In the genomic region with DNA sequence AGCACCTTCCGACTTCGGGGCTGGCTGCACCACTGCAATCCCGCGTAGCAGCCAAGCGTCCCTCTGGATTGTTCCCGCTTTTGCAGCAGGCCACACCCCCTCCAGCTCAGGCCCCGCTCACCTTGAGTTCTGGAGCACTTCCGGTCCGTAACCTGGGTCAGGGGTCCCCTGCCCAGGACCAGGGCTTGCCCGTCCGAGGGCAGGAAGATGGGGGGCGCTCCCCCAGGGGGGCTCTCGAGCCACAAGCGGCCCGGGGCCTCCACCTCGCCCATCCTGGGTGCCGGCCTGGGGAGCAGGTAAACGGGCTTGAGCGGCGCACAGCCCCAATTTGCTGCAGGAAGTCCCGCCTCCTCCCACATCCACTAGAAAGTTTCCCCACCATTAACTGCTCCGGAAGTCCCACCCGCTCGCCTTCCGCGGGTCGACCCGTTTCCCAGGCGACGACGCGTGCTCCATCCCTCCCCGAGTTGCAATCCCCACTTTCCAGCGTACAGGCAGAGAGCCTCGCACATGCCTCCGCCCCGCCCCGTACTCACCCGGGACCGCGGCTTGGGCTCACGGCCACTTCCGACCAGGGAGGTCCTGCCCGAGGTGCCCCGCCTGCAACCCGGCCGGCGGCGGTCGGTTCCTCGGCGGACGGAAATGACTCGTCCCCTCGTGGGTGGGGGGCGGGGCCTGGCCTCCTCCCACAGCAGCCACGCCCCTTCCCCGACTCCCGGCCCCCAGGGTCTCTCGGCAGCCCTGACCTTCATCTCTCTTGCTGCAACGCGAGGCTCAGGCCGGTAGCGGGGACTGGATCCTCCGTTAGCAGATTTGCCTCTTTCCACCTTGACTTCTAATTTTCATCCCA, we compare ENCODE assay signal across 8 cellular contexts. TPM values are rescaled to one million over a fixed set of nuclear protein-coding genes. Genes with fewer than 3 reads are reported as not detected.
DNase-seq lines count a peak whose midpoint lies in the region; ATAC-seq, FAIRE-seq and TF ChIP-seq lines count a peak whose summit lies in the region.

A gene (minus strand): TSS at position 644 of the 850 bp plus-strand sequence. CDS start 372 bp downstream, at position 272.

- no peaks in the 10 kb centered on the region for H3K27me3 ChIP-seq in HCT116 (ENCODE audit: insufficient read depth, low read length)
- H3K27me3 ChIP-seq in neutrophil, result no peaks in the 10 kb centered on the region

- CTCF ChIA-PET in HCT116 (lab: Charles Lee), result interaction anchor here (0.6 kb wide), 1 partner anchor 116 kb away, joined by 3 read pairs; no protein-coding TSS in a partner anchor

- H2AFZ ChIP-seq in HCT116 (ENCODE audit: low read depth, low read length, poor library complexity, severe bottlenecking), result no peak within 1 kb of the TSS

- H3K9ac ChIP-seq in HCT116 (ENCODE audit: low read length), result peak within 1 kb of the TSS; percentile 87

- H3K4me1 ChIP-seq in HCT116 (ENCODE audit: control insufficient read depth in 1 of 2, insufficient read depth in 2 of 2, low read length in 2 of 2) (peaks cover 30 to 61% of the 10 kb centered on the region in 2 experiments; a peak in 3 of 4 replicates), neutrophil (ENCODE audit: control insufficient read depth in 1 of 2, insufficient read depth in 1 of 2, low read depth in 1 of 2, low read length in 1 of 2) (peaks cover 50 to 53% of the 10 kb centered on the region in 2 experiments)

- BruUV-seq in HCT116 (replicated peaks; lab: Mats Ljungman, UMichigan), result no TSS peak

- no peaks in the 10 kb centered on the region for H3K9me3 ChIP-seq in HCT116 (ENCODE audit: control insufficient read depth in 1 of 2, insufficient read depth in 1 of 2, low read depth in 1 of 2, low read length in 2 of 2)
- no peaks in the 10 kb centered on the region for H3K9me3 ChIP-seq in neutrophil

- H3K27ac ChIP-seq in HCT116 (ENCODE audit: low read depth, low read length), result peak within 1 kb of the TSS; percentile 91
- peak within 1 kb of the TSS; percentile 91 for H3K27ac ChIP-seq in neutrophil
- peak within 1 kb of the TSS; percentile 98 for H3K27ac ChIP-seq in substantia nigra (ENCODE audit: low read depth, low read length, poor library complexity, severe bottlenecking)

- TF ChIP-seq RAD21 in HCT116 (IDR thresholded peaks at IDR 0.05; ENCODE audit: low read depth), result no peak

- FAIRE-seq in frontal cortex (lab: Jason Lieb, UNC), result no peak

- intact Hi-C loops in HCT116 (cut with micrococcal nuclease), result loop anchor here (5.0 kb wide), 1 partner anchor 100 kb away; a partner anchor contains a TSS

- no peaks in the 10 kb centered on the region for H3K9me2 ChIP-seq in HCT116 (ENCODE audit: insufficient read depth)

- POLR2A ChIA-PET in HCT116 (lab: Charles Lee), result interaction anchor here (1.0 to 1.4 kb wide), 3 partner anchors 9 to 19 kb away, joined by 3 to 5 read pairs (median 5); a partner anchor contains a TSS

- H3K4me3 ChIP-seq in HCT116 (replicated peaks in 1 of 2; ENCODE audit: low read depth in 1 of 2, low read length in 2 of 2), result peak within 1 kb of the TSS; percentile 57 to 83
- H3K4me3 ChIP-seq in neutrophil (ENCODE audit: low read depth in 1 of 2, low read length in 1 of 2), result peak within 1 kb of the TSS; percentile 87 to 93

- TF ChIP-seq POLR2A in HCT116 (IDR thresholded peaks at IDR 0.05; ENCODE audit: borderline replicate concordance, extremely low read depth, insufficient read depth, insufficient read length), result no peak

- H3K79me2 ChIP-seq in HCT116 (ENCODE audit: insufficient read depth, low read length), result peaks cover 45% of the 10 kb centered on the region

- TF ChIP-seq CTCF in HCT116 (IDR thresholded peaks at IDR 0.05 in 2 of 3, conservative IDR thresholded peaks at IDR 0.05 in 1 of 3; ENCODE audit: borderline replicate concordance in 1 of 3, insufficient read depth in 1 of 3, low read depth in 2 of 3, low read length in 2 of 3), result no peak
- TF ChIP-seq CTCF in neutrophil (IDR thresholded peaks at IDR 0.05), result peak; percentile 17

- DNase-seq in ELR (ENCODE audit: low read depth) (peak; percentile 94), HCT116 (ENCODE audit: low read depth, low spot score) (peak; percentile 82), NCI-H1048 (lab: John Stamatoyannopoulos, UW) (peak; percentile 86), SK-N-DZ (ENCODE audit: low spot score) (peak; percentile 90), frontal cortex (ENCODE audit: low spot score in 2 of 2) (peak; percentile 92), substantia nigra (lab: John Stamatoyannopoulos, UW) (peak; percentile 68 to 99 (median 94))
- DNase-seq in activated naive CD4-positive, alpha-beta T cell treated with Interleukin-2 at 50 U/mL for 16 hours, result peak; percentile 87

- H3K4me2 ChIP-seq in HCT116 (ENCODE audit: low read length), result peak within 1 kb of the TSS; percentile 95

- peaks cover 6 to 30% of the 10 kb centered on the region in 2 experiments; a peak in 3 of 4 replicates for H3K36me3 ChIP-seq in HCT116 (ENCODE audit: control insufficient read depth in 1 of 2, insufficient read depth in 2 of 2, low read length in 2 of 2)
- H3K36me3 ChIP-seq in neutrophil, result peaks cover 26% of the 10 kb centered on the region

- peak; percentile 54 for ATAC-seq in HCT116

- peaks cover 5% of the 10 kb centered on the region; the same call in 1 of the 2 replicates for H4K20me1 ChIP-seq in HCT116 (ENCODE audit: insufficient read depth)

- RAD21 ChIA-PET in HCT116 (lab: Charles Lee; ENCODE audit: low non-redundant PET in 1 of 2, low total read pairs in 2 of 2, uncharacterized antibody in 2 of 2, unreplicated experiment in 2 of 2), result no interaction called here

TF ChIP-seq in HCT116, 20 proteins besides CTCF, POLR2A, EP300 and RAD21:
- TF ChIP-seq, protein P1, sequence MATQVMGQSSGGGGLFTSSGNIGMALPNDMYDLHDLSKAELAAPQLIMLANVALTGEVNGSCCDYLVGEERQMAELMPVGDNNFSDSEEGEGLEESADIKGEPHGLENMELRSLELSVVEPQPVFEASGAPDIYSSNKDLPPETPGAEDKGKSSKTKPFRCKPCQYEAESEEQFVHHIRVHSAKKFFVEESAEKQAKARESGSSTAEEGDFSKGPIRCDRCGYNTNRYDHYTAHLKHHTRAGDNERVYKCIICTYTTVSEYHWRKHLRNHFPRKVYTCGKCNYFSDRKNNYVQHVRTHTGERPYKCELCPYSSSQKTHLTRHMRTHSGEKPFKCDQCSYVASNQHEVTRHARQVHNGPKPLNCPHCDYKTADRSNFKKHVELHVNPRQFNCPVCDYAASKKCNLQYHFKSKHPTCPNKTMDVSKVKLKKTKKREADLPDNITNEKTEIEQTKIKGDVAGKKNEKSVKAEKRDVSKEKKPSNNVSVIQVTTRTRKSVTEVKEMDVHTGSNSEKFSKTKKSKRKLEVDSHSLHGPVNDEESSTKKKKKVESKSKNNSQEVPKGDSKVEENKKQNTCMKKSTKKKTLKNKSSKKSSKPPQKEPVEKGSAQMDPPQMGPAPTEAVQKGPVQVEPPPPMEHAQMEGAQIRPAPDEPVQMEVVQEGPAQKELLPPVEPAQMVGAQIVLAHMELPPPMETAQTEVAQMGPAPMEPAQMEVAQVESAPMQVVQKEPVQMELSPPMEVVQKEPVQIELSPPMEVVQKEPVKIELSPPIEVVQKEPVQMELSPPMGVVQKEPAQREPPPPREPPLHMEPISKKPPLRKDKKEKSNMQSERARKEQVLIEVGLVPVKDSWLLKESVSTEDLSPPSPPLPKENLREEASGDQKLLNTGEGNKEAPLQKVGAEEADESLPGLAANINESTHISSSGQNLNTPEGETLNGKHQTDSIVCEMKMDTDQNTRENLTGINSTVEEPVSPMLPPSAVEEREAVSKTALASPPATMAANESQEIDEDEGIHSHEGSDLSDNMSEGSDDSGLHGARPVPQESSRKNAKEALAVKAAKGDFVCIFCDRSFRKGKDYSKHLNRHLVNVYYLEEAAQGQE (IDR thresholded peaks at IDR 0.05; ENCODE audit: low read depth), result no peak
- TF ChIP-seq SIN3A (IDR thresholded peaks at IDR 0.05; ENCODE audit: low read depth), result peak; percentile 88
- peak; percentile 57 for TF ChIP-seq POLR2AphosphoS5 (IDR thresholded peaks at IDR 0.05; ENCODE audit: low read depth, low read length)
- peak; percentile 42 for TF ChIP-seq TCF7L2 (IDR thresholded peaks at IDR 0.05; ENCODE audit: borderline replicate concordance, extremely low read depth, insufficient read depth, insufficient read length)
- TF ChIP-seq SP1 (IDR thresholded peaks at IDR 0.05; ENCODE audit: low read depth), result peak; percentile 73
- TF ChIP-seq CEBPB (IDR thresholded peaks at IDR 0.05; ENCODE audit: low read depth), result no peak
- peak; percentile 62; the same call in 1 of the 2 replicates for TF ChIP-seq ZFX (IDR thresholded peaks at IDR 0.05)
- TF ChIP-seq, protein P2, sequence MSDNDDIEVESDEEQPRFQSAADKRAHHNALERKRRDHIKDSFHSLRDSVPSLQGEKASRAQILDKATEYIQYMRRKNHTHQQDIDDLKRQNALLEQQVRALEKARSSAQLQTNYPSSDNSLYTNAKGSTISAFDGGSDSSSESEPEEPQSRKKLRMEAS (IDR thresholded peaks at IDR 0.05), result peak; percentile 90
- TF ChIP-seq FOSL1 (IDR thresholded peaks at IDR 0.05; ENCODE audit: low read depth), result no peak
- TF ChIP-seq SRF (IDR thresholded peaks at IDR 0.05; ENCODE audit: low read depth), result no peak; the same call in 1 of the 2 replicates

RNA-seq across cellular contexts. Expression of the gene that starts here (rescaled TPM):
- total RNA-seq in HCT116 (2021; ENCODE audit: unreplicated experiment), result 129 TPM
- polyA plus RNA-seq in HCT116 (2012), result 53.4 and 61.0 TPM in 2 replicates
- polyA plus RNA-seq in SK-N-DZ (2014; cell fraction: cytosol; rRNA removed), result 7.7 and 19.2 TPM in 2 replicates
- 75.5 and 87.4 TPM in 2 replicates for polyA plus RNA-seq in SK-N-DZ (2014; cell fraction: nucleus; rRNA removed)
- 23.2 TPM for total RNA-seq in frontal cortex

Comparison
In these comparisons a context has a peak if more than half of its experiments do, and no peak if none do; other contexts are left out.
1. Peak in every context shown above with its lines: DNase-seq, ATAC-seq, H3K4me3 ChIP-seq and H3K27ac ChIP-seq.